In the genomic region with DNA sequence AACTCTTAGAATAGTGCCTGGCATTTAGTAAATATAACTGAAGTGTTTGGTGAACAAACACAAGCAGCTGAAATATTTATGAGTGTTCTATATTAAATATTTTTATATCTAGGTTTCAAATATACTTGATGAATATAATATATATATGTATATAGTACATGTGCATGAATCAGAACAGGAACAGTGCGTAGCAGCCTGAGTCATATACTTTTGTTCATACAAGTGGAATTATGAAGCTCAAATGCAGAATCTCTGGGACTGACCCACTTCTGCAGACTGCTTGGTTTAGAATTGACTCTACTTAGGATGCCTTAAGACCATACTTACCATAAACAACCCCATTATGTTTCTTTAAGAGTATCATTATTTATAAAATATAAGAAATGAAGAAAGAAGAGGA, we compare ENCODE assay signal across 27 cellular contexts.
"Had no signal": no experiment of that assay in that cellular context is flagged by ENCODE, and none has a peak within 500 bp of the region (broad histone marks: within the 10 kb centered on the region; RNA-seq: fewer than 3 reads in every experiment).

No MANE protein-coding gene starts in this region.

- H3K4me3 ChIP-seq: left lung, lower lobe of right lung, pancreas, prostate gland, skin epidermis, suprapubic skin, thoracic aorta, tibial nerve, uterus had no signal

- H3K9me3 ChIP-seq: left lung, lower lobe of right lung, pancreas, prostate gland, thoracic aorta, tibial nerve had no signal

- H3K27me3 ChIP-seq: left lung, pancreas, suprapubic skin, tibial nerve, uterus had no signal

- H3K27ac ChIP-seq: left lung, lower lobe of right lung, pancreas, prostate gland, skin epidermis, suprapubic skin, thoracic aorta, tibial nerve, uterus had no signal

- ATAC-seq: left colon; left lung; lower lobe of right lung; naive thymus-derived CD8-positive, alpha-beta T cell; pancreas; right cardiac atrium; sciatic nerve; stimulated activated naive B cell treated with anti-CD40 and anti-IgM and Interleukin-4, amounts not matched to agents 10 μg/mL and 1 μg/mL and 100 μg/mL, for 72 hours; stimulated activated naive CD8-positive, alpha-beta T cell treated with anti-CD3 and anti-CD28 coated beads, Interleukin-15, Interleukin-2, amounts not matched to agents 100 U/mL and 50 U/mL, for 24 hours had no signal

- DNase-seq: hypothalamus; immature natural killer cell; kidney; left colon; left lung; lower lobe of right lung; mammary epithelial cell; mesenchymal stem cell; naive thymus-derived CD8-positive, alpha-beta T cell; nucleus accumbens; pancreas; posterior cingulate gyrus; retina; right cardiac atrium; stimulated activated CD4-positive, alpha-beta T cell treated with anti-CD3 and anti-CD28 coated beads, Interleukin-12 subunit alpha, Interleukin-12 subunit beta, amount 100 ng/mL, for 4 hours; stimulated activated CD4-positive, alpha-beta T cell treated with anti-CD3 and anti-CD28 coated beads, Interleukin-15, amount 100 ng/mL, for 24 hours; stimulated activated CD4-positive, alpha-beta T cell treated with anti-CD3 and anti-CD28 coated beads, Interleukin-2, amount 100 ng/mL, for 24 hours; stimulated activated CD4-positive, alpha-beta T cell treated with anti-CD3 and anti-CD28 coated beads, Interleukin-4, amount 100 ng/mL, for 1 hour; stimulated activated naive B cell treated with anti-CD40 and anti-IgM and Interleukin-4, amounts not matched to agents 10 μg/mL and 1 μg/mL and 100 μg/mL, for 72 hours; stimulated activated naive CD8-positive, alpha-beta T cell treated with anti-CD3 and anti-CD28 coated beads, Interleukin-15, Interleukin-2, amounts not matched to agents 100 U/mL and 50 U/mL, for 24 hours; uterus had no signal

- H3K4me1 ChIP-seq: left lung, lower lobe of right lung, pancreas, prostate gland, suprapubic skin, tibial nerve, uterus had no signal

- H3K36me3 ChIP-seq: left lung, lower lobe of right lung, pancreas, prostate gland, suprapubic skin, thoracic aorta, tibial nerve, uterus had no signal
